ENCODE assay signal across 6 cellular contexts in the genomic region with DNA sequence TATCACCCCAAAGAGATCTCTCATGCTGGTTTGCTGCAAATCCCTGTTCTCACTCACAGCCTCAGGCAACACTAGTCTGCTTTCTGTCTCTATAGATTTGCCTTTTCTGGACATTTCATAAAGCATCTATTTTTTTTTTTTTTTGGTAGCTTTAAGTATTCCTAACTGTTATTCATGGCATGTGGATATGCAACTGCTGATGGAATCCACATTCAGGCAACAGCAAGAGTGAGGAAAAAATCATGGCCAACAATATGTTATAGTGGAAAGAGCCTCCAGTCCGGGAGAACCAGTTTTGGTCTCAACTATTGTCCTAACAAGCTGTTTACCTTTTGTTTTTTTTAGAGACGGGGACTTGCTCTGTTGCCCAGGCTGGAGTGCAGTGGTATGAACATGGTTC. TPM values are rescaled to one million over a fixed set of nuclear protein-coding genes. Genes with fewer than 3 reads are reported as not detected.
"Had no signal": no experiment of that assay in that cellular context is flagged by ENCODE, and none has a peak within 500 bp of the region (broad histone marks: within the 10 kb centered on the region; RNA-seq: fewer than 3 reads in every experiment).

No MANE protein-coding gene starts in this region.

- H3K4me3 ChIP-seq: GM23338, K562 had no signal

- H2AFZ ChIP-seq: GM23338 had no signal

- H3K9me3 Mint-ChIP-seq: GM23338, H9 had no signal

- H3K4me2 ChIP-seq: GM23338 had no signal

- DNase-seq: H9, HCEC 1CT, IMR-90 had no signal

- ATAC-seq: GM23338, K562 had no signal

- H3K27ac Mint-ChIP-seq: GM23338, H9 had no signal

RNA-seq across cellular contexts. Expression of gene TMEM150C, which starts 27.1 kb away (rescaled TPM):
- total RNA-seq: HT-29 had no signal
- polyA plus RNA-seq: K562 had no signal
